ENCODE assay signal across 8 cellular contexts in genomic region chr2:187138240-187138639, GRCh38.
DNase-seq lines count a peak whose midpoint lies in the region; ATAC-seq and TF ChIP-seq lines count a peak whose summit lies in the region.

No MANE protein-coding gene starts in this region.

- no peaks in the 10 kb centered on the region for H3K36me3 ChIP-seq in adrenal gland (replicated peaks in 1 of 2)
- no peaks in the 10 kb centered on the region for H3K36me3 ChIP-seq in kidney epithelial cell (ENCODE audit: control insufficient read depth, insufficient read depth, low read length)

- H3K4me1 ChIP-seq in adrenal gland (replicated peaks in 1 of 2), result no peaks in the 10 kb centered on the region

- no peaks in the 10 kb centered on the region for H3K9me3 ChIP-seq in adrenal gland (replicated peaks in 1 of 3)

- ATAC-seq in HG03432 (IDR thresholded peaks at IDR 0.05; ENCODE audit: unreplicated experiment), result peak; percentile 75

- intact Hi-C loops in adrenal gland (cut with DNase I), result no loop called here

- no peak overlapping the region for H3K4me3 ChIP-seq in adrenal gland
- no peak overlapping the region for H3K4me3 ChIP-seq in kidney epithelial cell (ENCODE audit: low read depth, low read length)

- H3K27me3 ChIP-seq in adrenal gland (no peaks in the 10 kb centered on the region), kidney epithelial cell (ENCODE audit: control insufficient read depth, insufficient read depth, low read length) (no peaks in the 10 kb centered on the region)

- TF ChIP-seq CTCF in GM12874 (IDR thresholded peaks at IDR 0.05; ENCODE audit: insufficient read depth, low read depth, low read length) (peak; percentile 64), adrenal gland (IDR thresholded peaks at IDR 0.05) (peak in 3 of 6 experiments; percentile 17 to 37 (median 20)), kidney epithelial cell (IDR thresholded peaks at IDR 0.05; ENCODE audit: insufficient read depth, low read length, poor library complexity, severe bottlenecking) (peak; percentile 81)

- WGBS in adrenal gland, 4 donors, result 23 to 50% (median 40%) methylated on average over 1 of the region's 1 CpG

- DNase-seq in adrenal gland (peak in 5 of 7 donors; percentile 6 to 53 (median 17)), kidney epithelial cell (ENCODE audit: low read depth) (no peak), NCI-H526 treated with DMSO at 0.1 percent for 48 hours (lab: John Stamatoyannopoulos, UW) (no peak), DMS153 treated with DMSO at 0.1 percent for 48 hours (lab: John Stamatoyannopoulos, UW; ENCODE audit: unreplicated experiment) (no peak), NCI-H2081 (lab: John Stamatoyannopoulos, UW) (no peak), NCI-H2227 treated with DMSO at 0.1 percent for 48 hours (lab: John Stamatoyannopoulos, UW) (no peak)

- no peak for TF ChIP-seq POLR2A in adrenal gland (IDR thresholded peaks at IDR 0.05)

- no peak overlapping the region for H3K27ac ChIP-seq in adrenal gland

Comparison
In these comparisons a context has a peak if more than half of its experiments do, and no peak if none do; other contexts are left out.
1. DNase-seq: peak in adrenal gland (5 of 7); none in kidney epithelial cell (single experiment), NCI-H526 treated with DMSO at 0.1 percent for 48 hours (single experiment), DMS153 treated with DMSO at 0.1 percent for 48 hours (single experiment), NCI-H2081 (0 of 2) and NCI-H2227 treated with DMSO at 0.1 percent for 48 hours (single experiment).